In genomic region chr2:160332318-160332717, GRCh38 we compare ENCODE assay signal across 9 cellular contexts.
DNase-seq lines count a peak whose midpoint lies in the region; ATAC-seq and TF ChIP-seq lines count a peak whose summit lies in the region.
"Had no signal": no experiment of that assay in that cellular context is flagged by ENCODE, and none has a peak within 500 bp of the region (broad histone marks: within the 10 kb centered on the region; RNA-seq: fewer than 3 reads in every experiment).

No MANE protein-coding gene starts in this region.

- H3K27ac ChIP-seq in SK-N-SH (ENCODE audit: low read depth in 2 of 2, low read length in 1 of 2): peak overlapping the region in 1 of 2 experiments; percentile 1; a peak in 1 of 4 replicates

- H3K9me2 ChIP-seq in SK-N-SH: no peaks in the 10 kb centered on the region

- H3F3A ChIP-seq in SK-N-SH (replicated peaks; ENCODE audit: insufficient read depth): peaks cover 24% of the 10 kb centered on the region

- TF ChIP-seq CTCF in SK-N-SH (IDR thresholded peaks at IDR 0.05): peak; percentile 24
- no peak for TF ChIP-seq CTCF in fibroblast of the aortic adventitia (IDR thresholded peaks at IDR 0.05; ENCODE audit: insufficient read depth, low read length)

- H3K4me2 ChIP-seq in SK-N-SH: no peak overlapping the region

- DNase-seq in activated T-cell treated with anti-CD3 and anti-CD28 coated beads, Interleukin-2, amount 50 U/mL, for 24 hours: no peak
- DNase-seq in activated T-cell treated with anti-CD3 and anti-CD28 coated beads, Interleukin-2, amount 50 U/mL, for 1 hour: no peak
- DNase-seq in SK-N-SH (peak; percentile 37), fibroblast of the aortic adventitia (ENCODE audit: low read depth) (peak; percentile 48), renal cortical epithelial cell (ENCODE audit: low read depth) (peak; percentile 38), islet precursor cell (no peak), NCI-H2029 (lab: John Stamatoyannopoulos, UW) (no peak)
- DNase-seq: naive B cell had no signal

- peak overlapping the region; percentile 78 for H3K27ac Mint-ChIP-seq in activated T-cell treated with anti-CD3 and anti-CD28 coated beads, Interleukin-2, amount 50 U/mL, for 24 hours
- H3K27ac Mint-ChIP-seq: naive B cell had no signal

- H4K20me1 ChIP-seq in SK-N-SH (ENCODE audit: insufficient read depth): peaks cover 94% of the 10 kb centered on the region

- H3K9me3 Mint-ChIP-seq in activated T-cell treated with anti-CD3 and anti-CD28 coated beads, Interleukin-2, amount 50 U/mL, for 24 hours: no peaks in the 10 kb centered on the region
- H3K9me3 Mint-ChIP-seq: naive B cell had no signal

- peaks cover 99% of the 10 kb centered on the region for H3K79me2 ChIP-seq in SK-N-SH (ENCODE audit: insufficient read depth)

- H3K9me3 ChIP-seq in SK-N-SH: no peaks in the 10 kb centered on the region

- peaks cover 92% of the 10 kb centered on the region for H3K4me1 Mint-ChIP-seq in activated T-cell treated with anti-CD3 and anti-CD28 coated beads, Interleukin-2, amount 50 U/mL, for 24 hours (ENCODE audit: low read depth)

- H3K36me3 Mint-ChIP-seq in activated T-cell treated with anti-CD3 and anti-CD28 coated beads, Interleukin-2, amount 50 U/mL, for 24 hours (ENCODE audit: low read depth): peaks cover 9% of the 10 kb centered on the region
- H3K36me3 Mint-ChIP-seq: naive B cell had no signal

- CTCF ChIA-PET in SK-N-SH (lab: Yijun Ruan, JAX): interaction anchor here (0.6 to 3.7 kb wide), 10 partner anchors 8 to 662 kb away, joined by 3 to 25 read pairs (median 6); no protein-coding TSS in a partner anchor

- peaks cover 10 to 14% of the 10 kb centered on the region in 2 experiments for H3K36me3 ChIP-seq in SK-N-SH (replicated peaks in 1 of 2; ENCODE audit: control insufficient read depth in 1 of 2, insufficient read depth in 2 of 2, low read length in 1 of 2)

- no peak for ATAC-seq in HG02973 (IDR thresholded peaks at IDR 0.05; ENCODE audit: unreplicated experiment)

- no peaks in the 10 kb centered on the region for H3K27me3 ChIP-seq in SK-N-SH (ENCODE audit: insufficient read depth)

- TF ChIP-seq EP300 in SK-N-SH (IDR thresholded peaks at IDR 0.05; ENCODE audit: borderline replicate concordance in 1 of 2, low read depth in 1 of 2, low read length in 1 of 2): no peak

- no peaks in the 10 kb centered on the region for H3K27me3 Mint-ChIP-seq in activated T-cell treated with anti-CD3 and anti-CD28 coated beads, Interleukin-2, amount 50 U/mL, for 24 hours
- H3K27me3 Mint-ChIP-seq: naive B cell had no signal

- 51% methylated on average over 2 of the region's 2 CpGs for WGBS in SK-N-SH (ENCODE audit: low lambda C conversion rate)

- H3K4me3 Mint-ChIP-seq in activated T-cell treated with anti-CD3 and anti-CD28 coated beads, Interleukin-2, amount 50 U/mL, for 24 hours: no peak overlapping the region
- H3K4me3 Mint-ChIP-seq: naive B cell had no signal

- peak; percentile 68 for TF ChIP-seq RAD21 in SK-N-SH (IDR thresholded peaks at IDR 0.05; ENCODE audit: low read length)

- H3K4me3 ChIP-seq in SK-N-SH (ENCODE audit: low read depth in 2 of 2, low read length in 1 of 2) (no peak overlapping the region), fibroblast of the aortic adventitia (ENCODE audit: low read depth, low read length) (no peak overlapping the region)

- POLR2A ChIA-PET in SK-N-SH (lab: Yijun Ruan, JAX): no interaction called here

- no peak overlapping the region for H2AFZ ChIP-seq in SK-N-SH (ENCODE audit: low read depth)

- H3K9ac ChIP-seq in SK-N-SH: no peak overlapping the region

- H3K4me1 ChIP-seq in SK-N-SH (ENCODE audit: control insufficient read depth in 1 of 2, insufficient read depth in 2 of 2, low read depth in 1 of 2, low read length in 1 of 2): peaks cover 5 to 32% of the 10 kb centered on the region in 2 experiments; a peak in 3 of 4 replicates

TF ChIP-seq in SK-N-SH, 30 proteins besides CTCF, POLR2A, EP300 and RAD21:
- TF ChIP-seq SMC3 (IDR thresholded peaks at IDR 0.05; ENCODE audit: low read depth, low read length) (peak; percentile 33; the same call in 1 of the 2 replicates), RCOR1 (IDR thresholded peaks at IDR 0.05; ENCODE audit: low read length) (no peak), ELF1 (IDR thresholded peaks at IDR 0.05) (0 out of 2 replicates have a peak, but pooled peaks have one; percentile 10)

Comparison
In these comparisons a context has a peak if more than half of its experiments do, and no peak if none do; other contexts are left out.
1. DNase-seq: peak in SK-N-SH (single experiment), fibroblast of the aortic adventitia (single experiment) and renal cortical epithelial cell (single experiment); none in activated T-cell treated with anti-CD3 and anti-CD28 coated beads, Interleukin-2, amount 50 U/mL, for 24 hours (single experiment), activated T-cell treated with anti-CD3 and anti-CD28 coated beads, Interleukin-2, amount 50 U/mL, for 1 hour (single experiment), islet precursor cell (single experiment) and NCI-H2029 (single experiment).